8 cellular contexts compared by ENCODE assay signal in genomic region chr1:233327938-233328660, GRCh38. TPM values are rescaled to one million over a fixed set of nuclear protein-coding genes. Genes with fewer than 3 reads are reported as not detected.
A peak's percentile ranks its signal among the peaks of the same experiment; 100 is the strongest.
DNase-seq lines count a peak whose midpoint lies in the region; ATAC-seq and TF ChIP-seq lines count a peak whose summit lies in the region.

No MANE protein-coding gene starts in this region.

- H4K20me1 ChIP-seq in SK-N-SH (ENCODE audit: insufficient read depth): no peaks in the 10 kb centered on the region

- TF ChIP-seq RAD21 in SK-N-SH (IDR thresholded peaks at IDR 0.05; ENCODE audit: low read length): no peak

- peak overlapping the region; percentile 78 for H2AFZ ChIP-seq in SK-N-SH (ENCODE audit: low read depth)

- H3K79me2 ChIP-seq in SK-N-SH (ENCODE audit: insufficient read depth): no peaks in the 10 kb centered on the region

- POLR2A ChIA-PET in AG04450 (lab: Yijun Ruan, JAX): no interaction called here
- POLR2A ChIA-PET in SK-N-SH (lab: Yijun Ruan, JAX): no interaction called here
- POLR2A ChIA-PET in MCF 10A (lab: Yijun Ruan, JAX): interaction anchor here (0.7 to 8.9 kb wide), 19 partner anchors 9 to 1149 kb away, joined by 3 to 129 read pairs (median 5); partner anchors contain the start of genes KCNK1 and PCNX2

- H3K9me3 ChIP-seq in AG04450 (ENCODE audit: control insufficient read depth, insufficient read depth, low read length) (no peaks in the 10 kb centered on the region), SK-N-SH (no peaks in the 10 kb centered on the region)

- H3F3A ChIP-seq in SK-N-SH (replicated peaks; ENCODE audit: insufficient read depth): peaks cover 11% of the 10 kb centered on the region

- peak overlapping the region; percentile 87 for H3K4me2 ChIP-seq in SK-N-SH

- no peak for TF ChIP-seq CTCF in AG04450 (IDR thresholded peaks at IDR 0.05; ENCODE audit: low read depth, low read length)
- TF ChIP-seq CTCF in SK-N-SH (IDR thresholded peaks at IDR 0.05): no peak
- no peak for TF ChIP-seq CTCF in MCF 10A (IDR thresholded peaks at IDR 0.05; ENCODE audit: unreplicated experiment)

- H3K27ac ChIP-seq in AG04450 (ENCODE audit: low read depth, low read length): no peak overlapping the region
- no peak overlapping the region for H3K27ac ChIP-seq in SK-N-SH (ENCODE audit: low read depth in 2 of 2, low read length in 1 of 2)

- ATAC-seq in GM18858 (IDR thresholded peaks at IDR 0.05; ENCODE audit: unreplicated experiment) (peak; percentile 14), HG03064 (IDR thresholded peaks at IDR 0.05; ENCODE audit: low read depth, unreplicated experiment) (peak; percentile 19)

- CTCF ChIA-PET in AG04450 (lab: Charles Lee) (interaction anchor here (0.6 kb wide), 1 partner anchor 1444 kb away, joined by 7 read pairs; no protein-coding TSS in a partner anchor), SK-N-SH (lab: Yijun Ruan, JAX) (interaction anchor here (0.5 to 0.6 kb wide), 2 partner anchors 65 to 913 kb away, joined by 3 read pairs; no protein-coding TSS in a partner anchor), MCF 10A (lab: Yijun Ruan, JAX) (interaction anchor here (0.5 to 1.3 kb wide), 8 partner anchors 16 to 333 kb away, joined by 3 to 4 read pairs (median 3); no protein-coding TSS in a partner anchor)

- H3K4me3 Mint-ChIP-seq in MCF 10A (ENCODE audit: unreplicated experiment): peak overlapping the region; percentile 87

- BruUV-seq in MCF 10A (replicated peaks; lab: Mats Ljungman, UMichigan): no TSS peak

- DNase-seq in AG04450 (ENCODE audit: low read depth, low spot score) (no peak), SK-N-SH (peak; percentile 71), MCF 10A (ENCODE audit: unreplicated experiment) (no peak), kidney tubule cell (ENCODE audit: low spot score) (peak; percentile 51), cerebellar nuclear complex (lab: John Stamatoyannopoulos, UW) (no peak)
- DNase-seq in stimulated activated CD8-positive, alpha-beta memory T cell treated with anti-CD3 and anti-CD28 coated beads, Interleukin-12 subunit alpha, Interleukin-12 subunit beta, amount 100 ng/mL, for 4 hours (ENCODE audit: low read depth): peak; percentile 5

- peak overlapping the region; percentile 54 for H3K4me3 ChIP-seq in AG04450 (ENCODE audit: low read depth, low read length)
- H3K4me3 ChIP-seq in SK-N-SH (ENCODE audit: low read depth in 2 of 2, low read length in 1 of 2): peak overlapping the region; percentile 55 to 56

- H3K9ac ChIP-seq in SK-N-SH: no peak overlapping the region

- H3K4me1 Mint-ChIP-seq in MCF 10A (ENCODE audit: insufficient read depth, unreplicated experiment): peaks cover 46% of the 10 kb centered on the region

- H3K27ac Mint-ChIP-seq in MCF 10A (ENCODE audit: low read depth, unreplicated experiment): no peak overlapping the region

- no peaks in the 10 kb centered on the region for H3K36me3 ChIP-seq in SK-N-SH (replicated peaks in 1 of 2; ENCODE audit: control insufficient read depth in 1 of 2, insufficient read depth in 2 of 2, low read length in 1 of 2)

- intact Hi-C loops in MCF 10A (cut with micrococcal nuclease): no loop called here

- H3K27me3 Mint-ChIP-seq in MCF 10A (ENCODE audit: insufficient read depth, unreplicated experiment): no peaks in the 10 kb centered on the region

- no peaks in the 10 kb centered on the region for H3K36me3 Mint-ChIP-seq in MCF 10A (ENCODE audit: insufficient read depth, unreplicated experiment)

- no peaks in the 10 kb centered on the region for H3K9me2 ChIP-seq in SK-N-SH

- H3K4me1 ChIP-seq in SK-N-SH (ENCODE audit: control insufficient read depth in 1 of 2, insufficient read depth in 2 of 2, low read depth in 1 of 2, low read length in 1 of 2): peaks cover 0 to 14% of the 10 kb centered on the region in 2 experiments; a peak in 1 of 4 replicates

- no peaks in the 10 kb centered on the region for H3K9me3 Mint-ChIP-seq in MCF 10A (ENCODE audit: unreplicated experiment)

- TF ChIP-seq EP300 in SK-N-SH (IDR thresholded peaks at IDR 0.05; ENCODE audit: borderline replicate concordance in 1 of 2, low read depth in 1 of 2, low read length in 1 of 2): no peak

- WGBS in SK-N-SH (ENCODE audit: low lambda C conversion rate): 2% methylated on average over 14 of the region's 105 CpGs

- peaks cover 15% of the 10 kb centered on the region for H3K27me3 ChIP-seq in AG04450 (ENCODE audit: control insufficient read depth, insufficient read depth, low read length)
- H3K27me3 ChIP-seq in SK-N-SH (ENCODE audit: insufficient read depth): peaks cover 8% of the 10 kb centered on the region

TF ChIP-seq in SK-N-SH, 30 proteins besides CTCF, POLR2A, EP300 and RAD21:
- TF ChIP-seq, protein P1, sequence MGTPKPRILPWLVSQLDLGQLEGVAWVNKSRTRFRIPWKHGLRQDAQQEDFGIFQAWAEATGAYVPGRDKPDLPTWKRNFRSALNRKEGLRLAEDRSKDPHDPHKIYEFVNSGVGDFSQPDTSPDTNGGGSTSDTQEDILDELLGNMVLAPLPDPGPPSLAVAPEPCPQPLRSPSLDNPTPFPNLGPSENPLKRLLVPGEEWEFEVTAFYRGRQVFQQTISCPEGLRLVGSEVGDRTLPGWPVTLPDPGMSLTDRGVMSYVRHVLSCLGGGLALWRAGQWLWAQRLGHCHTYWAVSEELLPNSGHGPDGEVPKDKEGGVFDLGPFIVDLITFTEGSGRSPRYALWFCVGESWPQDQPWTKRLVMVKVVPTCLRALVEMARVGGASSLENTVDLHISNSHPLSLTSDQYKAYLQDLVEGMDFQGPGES (IDR thresholded peaks at IDR 0.05; ENCODE audit: low read depth, low read length): no peak
- TF ChIP-seq ELF1 (IDR thresholded peaks at IDR 0.05) (no peak), MAX (IDR thresholded peaks at IDR 0.05; ENCODE audit: low read depth) (peak; percentile 5; the same call in 1 of the 2 replicates), TCF12 (IDR thresholded peaks at IDR 0.05) (no peak), GABPA (IDR thresholded peaks at IDR 0.05; ENCODE audit: low read depth) (no peak), MXI1 (IDR thresholded peaks at IDR 0.05; ENCODE audit: low read depth, low read length) (no peak)
- TF ChIP-seq, protein P2, sequence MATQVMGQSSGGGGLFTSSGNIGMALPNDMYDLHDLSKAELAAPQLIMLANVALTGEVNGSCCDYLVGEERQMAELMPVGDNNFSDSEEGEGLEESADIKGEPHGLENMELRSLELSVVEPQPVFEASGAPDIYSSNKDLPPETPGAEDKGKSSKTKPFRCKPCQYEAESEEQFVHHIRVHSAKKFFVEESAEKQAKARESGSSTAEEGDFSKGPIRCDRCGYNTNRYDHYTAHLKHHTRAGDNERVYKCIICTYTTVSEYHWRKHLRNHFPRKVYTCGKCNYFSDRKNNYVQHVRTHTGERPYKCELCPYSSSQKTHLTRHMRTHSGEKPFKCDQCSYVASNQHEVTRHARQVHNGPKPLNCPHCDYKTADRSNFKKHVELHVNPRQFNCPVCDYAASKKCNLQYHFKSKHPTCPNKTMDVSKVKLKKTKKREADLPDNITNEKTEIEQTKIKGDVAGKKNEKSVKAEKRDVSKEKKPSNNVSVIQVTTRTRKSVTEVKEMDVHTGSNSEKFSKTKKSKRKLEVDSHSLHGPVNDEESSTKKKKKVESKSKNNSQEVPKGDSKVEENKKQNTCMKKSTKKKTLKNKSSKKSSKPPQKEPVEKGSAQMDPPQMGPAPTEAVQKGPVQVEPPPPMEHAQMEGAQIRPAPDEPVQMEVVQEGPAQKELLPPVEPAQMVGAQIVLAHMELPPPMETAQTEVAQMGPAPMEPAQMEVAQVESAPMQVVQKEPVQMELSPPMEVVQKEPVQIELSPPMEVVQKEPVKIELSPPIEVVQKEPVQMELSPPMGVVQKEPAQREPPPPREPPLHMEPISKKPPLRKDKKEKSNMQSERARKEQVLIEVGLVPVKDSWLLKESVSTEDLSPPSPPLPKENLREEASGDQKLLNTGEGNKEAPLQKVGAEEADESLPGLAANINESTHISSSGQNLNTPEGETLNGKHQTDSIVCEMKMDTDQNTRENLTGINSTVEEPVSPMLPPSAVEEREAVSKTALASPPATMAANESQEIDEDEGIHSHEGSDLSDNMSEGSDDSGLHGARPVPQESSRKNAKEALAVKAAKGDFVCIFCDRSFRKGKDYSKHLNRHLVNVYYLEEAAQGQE (IDR thresholded peaks at IDR 0.05; ENCODE audit: low read depth, low read length): no peak

RNA-seq across cellular contexts. Expression of gene MAP3K21, which starts 0.6 kb away (rescaled TPM):
- polyA plus RNA-seq in AG04450 (2011; rRNA removed) (0.24 and 0.42 TPM in 2 replicates), SK-N-SH (2012; rRNA removed) (0.33 and 0.42 TPM in 2 replicates)
- polyA minus RNA-seq in AG04450 (2011; rRNA and poly(A)+ RNA removed): 0.55 and 0.70 TPM in 2 replicates
- 0.37 and 0.39 TPM in 2 replicates for polyA plus RNA-seq in SK-N-SH (2012; cell fraction: cytosol; rRNA removed)
- polyA plus RNA-seq in SK-N-SH (2012; cell fraction: nucleus; rRNA removed): 0.61 and 0.82 TPM in 2 replicates
- 20.3 and 24.2 TPM in 2 replicates for total RNA-seq in MCF 10A (2022)

RNA-seq across cellular contexts. Expression of gene PCNX2, which starts 32.6 kb away (rescaled TPM):
- polyA plus RNA-seq in AG04450 (2011; rRNA removed) (29.8 and 32.3 TPM in 2 replicates), SK-N-SH (2012; rRNA removed) (10.6 and 11.2 TPM in 2 replicates)
- polyA minus RNA-seq in AG04450 (2011; rRNA and poly(A)+ RNA removed): 138 and 145 TPM in 2 replicates
- polyA plus RNA-seq in SK-N-SH (2012; cell fraction: cytosol; rRNA removed): 7.6 and 8.3 TPM in 2 replicates
- 37.9 and 43.7 TPM in 2 replicates for polyA plus RNA-seq in SK-N-SH (2012; cell fraction: nucleus; rRNA removed)
- total RNA-seq in MCF 10A (2022): 80.5 and 85.3 TPM in 2 replicates

Comparison
In these comparisons a context has a peak if more than half of its experiments do, and no peak if none do; other contexts are left out.
1. DNase-seq: peak in SK-N-SH (single experiment), kidney tubule cell (single experiment) and stimulated activated CD8-positive, alpha-beta memory T cell treated with anti-CD3 and anti-CD28 coated beads, Interleukin-12 subunit alpha, Interleukin-12 subunit beta, amount 100 ng/mL, for 4 hours (single experiment); none in AG04450 (single experiment), MCF 10A (single experiment) and cerebellar nuclear complex (0 of 2).